Comparison of ENCODE assay signal across 28 cellular contexts in genomic region chr3:65535260-65535659, GRCh38.
"Had no signal": no experiment of that assay in that cellular context is flagged by ENCODE, and none has a peak within 500 bp of the region (broad histone marks: within the 10 kb centered on the region; RNA-seq: fewer than 3 reads in every experiment).

No MANE protein-coding gene starts in this region.

- ATAC-seq: left lobe of liver; naive thymus-derived CD8-positive, alpha-beta T cell; stimulated activated effector memory CD8-positive, alpha-beta T cell treated with anti-CD3 and anti-CD28 coated beads, Interleukin-12 subunit alpha, Interleukin-12 subunit beta, amount 100 ng/mL, for 72 hours had no signal

- H3K9me3 ChIP-seq: colonic mucosa, esophagus squamous epithelium, ovary, psoas muscle, sigmoid colon, stomach, thyroid gland, vagina had no signal

- H3K4me3 ChIP-seq: colonic mucosa, esophagus squamous epithelium, ovary, psoas muscle, sigmoid colon, stomach, thyroid gland, vagina had no signal

- H3K27me3 ChIP-seq: colonic mucosa, esophagus squamous epithelium, ovary, sigmoid colon, stomach, thyroid gland, vagina had no signal

- H3K27ac ChIP-seq: colonic mucosa, esophagus squamous epithelium, ovary, psoas muscle, sigmoid colon, stomach, thyroid gland, vagina had no signal

- DNase-seq: colonic mucosa; effector CD8-positive, alpha-beta T cell; endodermal cell; erythroblast; esophagus squamous epithelium; foreskin melanocyte; glutamatergic neuron; hypothalamus; immature natural killer cell; mesenchymal stem cell; naive thymus-derived CD8-positive, alpha-beta T cell; nephron progenitor cell; nucleus accumbens; ovary; posterior cingulate gyrus; psoas muscle; right cardiac atrium; sigmoid colon; stimulated activated CD4-positive, alpha-beta T cell treated with anti-CD3 and anti-CD28 coated beads, Interleukin-2, amount 100 ng/mL, for 24 hours; stimulated activated CD4-positive, alpha-beta T cell treated with anti-CD3 and anti-CD28 coated beads, Interleukin-4, amount 100 ng/mL, for 24 hours; stimulated activated naive CD4-positive, alpha-beta T cell treated with Interleukin-2 at 50 U/mL for 16 hours; stomach; thyroid gland; trophoblast cell had no signal

- FAIRE-seq: keratinocyte had no signal

- H3K4me1 ChIP-seq: colonic mucosa, esophagus squamous epithelium, thyroid gland, vagina had no signal

- H3K36me3 ChIP-seq: colonic mucosa, esophagus squamous epithelium, ovary, sigmoid colon, stomach, thyroid gland, vagina had no signal
